ENCODE assay signal across 3 cellular contexts in genomic region chr10:17605936-17606335, GRCh38.
"Had no signal": no experiment of that assay in that cellular context is flagged by ENCODE, and none has a peak within 500 bp of the region (broad histone marks: within the 10 kb centered on the region; RNA-seq: fewer than 3 reads in every experiment).

No MANE protein-coding gene starts in this region.

- ATAC-seq: GM12878 had no signal

- DNase-seq: GDM1, GF-D8 had no signal

- H3K4me3 ChIP-seq: GM12878 had no signal
